In genomic region chr7:50542132-50542531, GRCh38 we compare ENCODE assay signal across 30 cellular contexts. TPM values are rescaled to one million over a fixed set of nuclear protein-coding genes. Genes with fewer than 3 reads are reported as not detected.
"Had no signal": no experiment of that assay in that cellular context is flagged by ENCODE, and none has a peak within 500 bp of the region (broad histone marks: within the 10 kb centered on the region; RNA-seq: fewer than 3 reads in every experiment).

No MANE protein-coding gene starts in this region.

- DNase-seq: activated CD4-positive, alpha-beta T cell treated with anti-CD3 and anti-CD28 coated beads, Interleukin-2, amount 10 ng/mL, durations not matched to agents 24 days and 14 days; activated CD4-positive, alpha-beta T cell treated with anti-CD3 and anti-CD28 coated beads, Interleukin-2, amount 50 U/mL, for 4 hours; activated CD8-positive, alpha-beta T cell treated with anti-CD3 and anti-CD28 coated beads for 36 hours; activated gamma-delta T cell treated with Interleukin-2 at 50 U/mL for 16 hours; activated naive CD4-positive, alpha-beta T cell treated with anti-CD3 and anti-CD28 coated beads for 36 hours; activated T-cell treated with anti-CD3 and anti-CD28 coated beads for 4 hours; activated T-cell treated with anti-CD3 and anti-CD28 coated beads, Interleukin-2, amount 50 U/mL, for 4 hours; body of pancreas; caudate nucleus; Karpas-422; KBM-7; NCI-H1105; NCI-H1417 treated with DMSO at 0.1 percent for 48 hours; NCI-H1694 treated with DMSO at 0.1 percent for 48 hours; NCI-H2029; NCI-H345; NCI-H524 treated with DMSO at 0.1 percent for 48 hours; SHP77 treated with DMSO at 0.1 percent for 48 hours; T1000 had no signal

- H3K36me3 ChIP-seq: adrenal gland, breast epithelium had no signal

- H3K27ac ChIP-seq: adrenal gland, body of pancreas, breast epithelium had no signal

- H3K4me1 ChIP-seq: adrenal gland, body of pancreas, breast epithelium had no signal

- H3K27ac Mint-ChIP-seq: activated CD4-positive, alpha-beta T cell treated with anti-CD3 and anti-CD28 coated beads, Interleukin-2, amount 10 ng/mL, durations not matched to agents 24 days and 14 days; activated CD8-positive, alpha-beta T cell treated with anti-CD3 and anti-CD28 coated beads for 36 hours; activated naive CD4-positive, alpha-beta T cell treated with anti-CD3 and anti-CD28 coated beads for 36 hours; activated naive CD4-positive, alpha-beta T cell treated with anti-CD3 and anti-CD28 coated beads, Interleukin-2, amount 50 U/mL, for 72 hours; activated T-helper 1 cell treated with anti-CD3 and anti-CD28 coated beads, Interleukin-12 subunit alpha, Interleukin-12 subunit beta, Interleukin-2, Interleukin-4 antibody, amounts not matched to agents 30 ng/mL and 10 ng/mL and 1 ng/mL, durations not matched to agents 14 hours and 24 hours and 36 hours had no signal

- H3K27me3 ChIP-seq: adrenal gland, body of pancreas, breast epithelium had no signal

- H3K4me3 ChIP-seq: adrenal gland, body of pancreas, breast epithelium had no signal

- H3K9me3 Mint-ChIP-seq: activated CD4-positive, alpha-beta T cell treated with anti-CD3 and anti-CD28 coated beads, Interleukin-2, amount 10 ng/mL, durations not matched to agents 24 days and 14 days; activated CD8-positive, alpha-beta T cell treated with anti-CD3 and anti-CD28 coated beads for 36 hours; activated naive CD4-positive, alpha-beta T cell treated with anti-CD3 and anti-CD28 coated beads for 36 hours; activated naive CD4-positive, alpha-beta T cell treated with anti-CD3 and anti-CD28 coated beads, Interleukin-2, amount 50 U/mL, for 72 hours; activated T-cell treated with anti-CD3 and anti-CD28 coated beads, Interleukin-2, amount 50 U/mL, for 4 hours; activated T-helper 1 cell treated with anti-CD3 and anti-CD28 coated beads, Interleukin-12 subunit alpha, Interleukin-12 subunit beta, Interleukin-2, Interleukin-4 antibody, amounts not matched to agents 30 ng/mL and 10 ng/mL and 1 ng/mL, durations not matched to agents 14 hours and 24 hours and 36 hours had no signal

- H3K4me3 Mint-ChIP-seq: activated CD4-positive, alpha-beta T cell treated with anti-CD3 and anti-CD28 coated beads, Interleukin-2, amount 10 ng/mL, durations not matched to agents 24 days and 14 days; activated CD8-positive, alpha-beta T cell treated with anti-CD3 and anti-CD28 coated beads for 36 hours; activated naive CD4-positive, alpha-beta T cell treated with anti-CD3 and anti-CD28 coated beads for 36 hours; activated T-cell treated with anti-CD3 and anti-CD28 coated beads, Interleukin-2, amount 50 U/mL, for 4 hours; activated T-helper 1 cell treated with anti-CD3 and anti-CD28 coated beads, Interleukin-12 subunit alpha, Interleukin-12 subunit beta, Interleukin-2, Interleukin-4 antibody, amounts not matched to agents 30 ng/mL and 10 ng/mL and 1 ng/mL, durations not matched to agents 14 hours and 24 hours and 36 hours had no signal

- H3K9me3 ChIP-seq: adrenal gland, body of pancreas, breast epithelium had no signal

- H3K4me1 Mint-ChIP-seq: activated CD4-positive, alpha-beta T cell treated with anti-CD3 and anti-CD28 coated beads, Interleukin-2, amount 10 ng/mL, durations not matched to agents 24 days and 14 days had no signal

- H3K36me3 Mint-ChIP-seq: activated naive CD4-positive, alpha-beta T cell treated with anti-CD3 and anti-CD28 coated beads, Interleukin-2, amount 50 U/mL, for 72 hours had no signal

- ATAC-seq: activated CD8-positive, alpha-beta T cell treated with anti-CD3 and anti-CD28 coated beads for 36 hours; activated naive CD4-positive, alpha-beta T cell treated with anti-CD3 and anti-CD28 coated beads, Interleukin-2, amount 50 U/mL, for 72 hours; activated T-cell treated with anti-CD3 and anti-CD28 coated beads, Interleukin-2, amount 50 U/mL, for 4 hours; body of pancreas; Panc1 had no signal

- FAIRE-seq: astrocyte had no signal

RNA-seq across cellular contexts. Expression of gene DDC, which starts 23.1 kb away (rescaled TPM):
- total RNA-seq: activated T-helper 1 cell treated with anti-CD3 and anti-CD28 coated beads, Interleukin-12 subunit alpha, Interleukin-12 subunit beta, Interleukin-2, Interleukin-4 antibody, amounts not matched to agents 30 ng/mL and 10 ng/mL and 1 ng/mL, durations not matched to agents 14 hours and 24 hours and 36 hours; astrocyte; NCI-H460; RPMI7951; SK-MEL-5; T-helper 1 cell treated with Interleukin-12 subunit alpha and Interleukin-12 subunit beta and Interleukin-4 antibody, amounts not matched to agents 30 ng/mL and 1 ng/mL, for 36 hours; T-helper 2 cell treated with Interferon-gamma antibody and Interleukin-4, amounts not matched to agents 100 ng/mL and 5 ng/mL, for 36 hours had no signal
